27 cellular contexts compared by ENCODE assay signal in genomic region chr11:78735711-78736110, GRCh38.
"Had no signal": no experiment of that assay in that cellular context is flagged by ENCODE, and none has a peak within 500 bp of the region (broad histone marks: within the 10 kb centered on the region; RNA-seq: fewer than 3 reads in every experiment).

No MANE protein-coding gene starts in this region.

- H3K27ac ChIP-seq: stomach, suprapubic skin, testis, thoracic aorta, thyroid gland, tibial artery, tibial nerve, transverse colon, upper lobe of left lung, upper lobe of right lung, uterus, vagina had no signal

- H3K9me3 ChIP-seq: stomach, suprapubic skin, testis, thoracic aorta, thyroid gland, tibial artery, tibial nerve, transverse colon, upper lobe of left lung, upper lobe of right lung, uterus, vagina had no signal

- H3K27ac Mint-ChIP-seq: stimulated activated effector memory CD8-positive, alpha-beta T cell treated with anti-CD3 and anti-CD28 coated beads, Interleukin-12 subunit alpha, Interleukin-12 subunit beta, amount 100 ng/mL, for 72 hours; stimulated activated memory B cell treated with anti-CD40 and anti-IgM and Interleukin-4, amounts not matched to agents 10 μg/mL and 1 μg/mL and 100 μg/mL, for 72 hours; stimulated activated naive CD8-positive, alpha-beta T cell treated with anti-CD3 and anti-CD28 coated beads, Interleukin-15, Interleukin-2, amounts not matched to agents 100 ng/mL and 50 ng/mL, for 24 hours; type B pancreatic cell had no signal

- ATAC-seq: stimulated activated effector memory CD8-positive, alpha-beta T cell treated with anti-CD3 and anti-CD28 coated beads, Interleukin-12 subunit alpha, Interleukin-12 subunit beta, amount 100 ng/mL, for 72 hours; stimulated activated memory B cell treated with anti-CD40 and anti-IgM and Interleukin-4, amounts not matched to agents 10 μg/mL and 1 μg/mL and 100 μg/mL, for 72 hours; stimulated activated naive CD8-positive, alpha-beta T cell treated with anti-CD3 and anti-CD28 coated beads, Interleukin-15, amount 100 ng/mL, for 72 hours; stimulated activated naive CD8-positive, alpha-beta T cell treated with anti-CD3 and anti-CD28 coated beads, Interleukin-15, Interleukin-2, amounts not matched to agents 100 U/mL and 50 U/mL, for 24 hours; upper lobe of right lung had no signal

- H3K36me3 Mint-ChIP-seq: stimulated activated effector memory CD8-positive, alpha-beta T cell treated with anti-CD3 and anti-CD28 coated beads, Interleukin-12 subunit alpha, Interleukin-12 subunit beta, amount 100 ng/mL, for 72 hours; stimulated activated memory B cell treated with anti-CD40 and anti-IgM and Interleukin-4, amounts not matched to agents 10 μg/mL and 1 μg/mL and 100 μg/mL, for 72 hours had no signal

- H3K4me1 Mint-ChIP-seq: stimulated activated effector memory CD8-positive, alpha-beta T cell treated with anti-CD3 and anti-CD28 coated beads, Interleukin-12 subunit alpha, Interleukin-12 subunit beta, amount 100 ng/mL, for 72 hours; stimulated activated memory B cell treated with anti-CD40 and anti-IgM and Interleukin-4, amounts not matched to agents 10 μg/mL and 1 μg/mL and 100 μg/mL, for 72 hours; stimulated activated naive CD8-positive, alpha-beta T cell treated with anti-CD3 and anti-CD28 coated beads, Interleukin-15, amount 100 ng/mL, for 72 hours had no signal

- H3K9me3 Mint-ChIP-seq: stimulated activated effector memory CD8-positive, alpha-beta T cell treated with anti-CD3 and anti-CD28 coated beads, Interleukin-12 subunit alpha, Interleukin-12 subunit beta, amount 100 ng/mL, for 72 hours; stimulated activated memory B cell treated with anti-CD40 and anti-IgM and Interleukin-4, amounts not matched to agents 10 μg/mL and 1 μg/mL and 100 μg/mL, for 72 hours; stimulated activated naive CD8-positive, alpha-beta T cell treated with anti-CD3 and anti-CD28 coated beads, Interleukin-15, amount 100 ng/mL, for 72 hours; stimulated activated naive CD8-positive, alpha-beta T cell treated with anti-CD3 and anti-CD28 coated beads, Interleukin-15, Interleukin-2, amounts not matched to agents 100 ng/mL and 50 ng/mL, for 24 hours; type B pancreatic cell had no signal

- H3K4me3 ChIP-seq: stomach, suprapubic skin, testis, thoracic aorta, thyroid gland, tibial artery, tibial nerve, transverse colon, upper lobe of left lung, upper lobe of right lung, uterus, vagina had no signal

- H3K36me3 ChIP-seq: stomach, suprapubic skin, thoracic aorta, thyroid gland, tibial artery, tibial nerve, transverse colon, upper lobe of left lung, upper lobe of right lung, uterus, vagina had no signal

- H3K4me3 Mint-ChIP-seq: stimulated activated effector memory CD8-positive, alpha-beta T cell treated with anti-CD3 and anti-CD28 coated beads, Interleukin-12 subunit alpha, Interleukin-12 subunit beta, amount 100 ng/mL, for 72 hours; stimulated activated memory B cell treated with anti-CD40 and anti-IgM and Interleukin-4, amounts not matched to agents 10 μg/mL and 1 μg/mL and 100 μg/mL, for 72 hours; stimulated activated naive CD8-positive, alpha-beta T cell treated with anti-CD3 and anti-CD28 coated beads, Interleukin-15, amount 100 ng/mL, for 72 hours; stimulated activated naive CD8-positive, alpha-beta T cell treated with anti-CD3 and anti-CD28 coated beads, Interleukin-15, Interleukin-2, amounts not matched to agents 100 ng/mL and 50 ng/mL, for 24 hours; type B pancreatic cell had no signal

- H3K27me3 ChIP-seq: stomach, suprapubic skin, testis, thyroid gland, tibial artery, tibial nerve, transverse colon, upper lobe of left lung, upper lobe of right lung, uterus, vagina had no signal

- DNase-seq: stimulated activated CD4-positive, alpha-beta T cell treated with anti-CD3 and anti-CD28 coated beads, Interleukin-2, amount 100 ng/mL, for 48 hours; stimulated activated CD4-positive, alpha-beta T cell treated with anti-CD3 and anti-CD28 coated beads, Interleukin-4, amount 100 ng/mL, for 1 hour; stimulated activated CD4-positive, alpha-beta T cell treated with anti-CD3 and anti-CD28 coated beads, Interleukin-4, amount 100 ng/mL, for 24 hours; stimulated activated CD4-positive, alpha-beta T cell treated with anti-CD3 and anti-CD28 coated beads, Interleukin-4, amount 100 ng/mL, for 4 hours; stimulated activated CD8-positive, alpha-beta memory T cell treated with anti-CD3 and anti-CD28 coated beads, Interleukin-4, amount 100 ng/mL, for 48 hours; stimulated activated naive CD4-positive, alpha-beta T cell; stimulated activated naive CD4-positive, alpha-beta T cell treated with Interleukin-2 at 50 U/mL for 16 hours; stimulated activated naive CD8-positive, alpha-beta T cell treated with anti-CD3 and anti-CD28 coated beads, Interleukin-15, amount 100 ng/mL, for 72 hours; stimulated activated naive CD8-positive, alpha-beta T cell treated with anti-CD3 and anti-CD28 coated beads, Interleukin-15, Interleukin-2, amounts not matched to agents 100 U/mL and 50 U/mL, for 24 hours; stomach; substantia nigra; testis; thyroid gland; tibial artery; transverse colon; trophoblast cell; upper lobe of right lung; uterus had no signal

- H3K27me3 Mint-ChIP-seq: stimulated activated memory B cell treated with anti-CD40 and anti-IgM and Interleukin-4, amounts not matched to agents 10 μg/mL and 1 μg/mL and 100 μg/mL, for 72 hours; type B pancreatic cell had no signal

- H3K4me1 ChIP-seq: stomach, tibial nerve, upper lobe of left lung, uterus had no signal
